In the genomic region with DNA sequence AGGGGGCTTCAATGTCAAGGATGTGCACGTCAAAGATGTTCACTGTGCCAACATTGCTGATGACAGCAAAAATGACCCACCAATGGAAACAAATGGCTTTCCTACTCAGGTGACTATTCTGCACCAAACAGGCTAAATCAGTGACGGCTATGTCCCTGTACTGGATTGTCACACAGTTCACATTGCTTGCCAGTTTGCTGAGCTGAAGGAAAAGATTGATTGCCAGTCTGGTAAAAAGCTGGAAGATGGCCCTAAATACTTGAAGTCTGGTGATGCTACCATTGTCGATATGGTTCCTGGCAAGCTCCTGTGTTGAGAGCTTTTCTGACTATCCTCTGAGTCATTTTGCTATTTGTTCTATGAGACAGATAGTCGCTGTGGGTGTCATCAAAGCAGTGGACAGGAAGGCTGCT, we compare ENCODE assay signal across 17 cellular contexts.
DNase-seq lines count a peak whose midpoint lies in the region; ATAC-seq and TF ChIP-seq lines count a peak whose summit lies in the region.
"Had no signal": no experiment of that assay in that cellular context is flagged by ENCODE, and none has a peak within 500 bp of the region (broad histone marks: within the 10 kb centered on the region; RNA-seq: fewer than 3 reads in every experiment).

No MANE protein-coding gene starts in this region.

- H2AFZ ChIP-seq in mesenchymal stem cell (ENCODE audit: low read depth, low read length) = no peak overlapping the region

- no peak for ATAC-seq in GM18511 (IDR thresholded peaks at IDR 0.05; ENCODE audit: unreplicated experiment)
- ATAC-seq: activated naive CD4-positive, alpha-beta T cell treated with anti-CD3 and anti-CD28 coated beads, Interleukin-2, amount 50 U/mL, for 72 hours had no signal

- no TSS peak for BruUV-seq in Caco-2 (replicated peaks; lab: Mats Ljungman, UMichigan)

- CTCF ChIA-PET in Caco-2 (lab: Charles Lee) = no interaction called here

- H3K27me3 ChIP-seq in brain microvascular endothelial cell (replicated peaks) (no peaks in the 10 kb centered on the region), mesenchymal stem cell (ENCODE audit: control insufficient read depth in 1 of 2, insufficient read depth in 1 of 2, low read length in 2 of 2) (no peaks in the 10 kb centered on the region), Caco-2 (replicated peaks; ENCODE audit: control insufficient read depth, insufficient read depth, low read length) (no peaks in the 10 kb centered on the region)
- H3K27me3 ChIP-seq: tibial nerve had no signal

- H3K36me3 ChIP-seq in brain microvascular endothelial cell (replicated peaks) (no peaks in the 10 kb centered on the region), mesenchymal stem cell (ENCODE audit: control insufficient read depth in 1 of 2, insufficient read depth in 2 of 2, low read depth in 1 of 2, low read length in 2 of 2) (no peaks in the 10 kb centered on the region), Caco-2 (ENCODE audit: control insufficient read depth, insufficient read depth, low read length) (no peaks in the 10 kb centered on the region)
- H3K36me3 ChIP-seq: tibial nerve had no signal

- H2BK5ac ChIP-seq in mesenchymal stem cell (ENCODE audit: low read depth, low read length, poor library complexity, severe bottlenecking) = no peak overlapping the region

- WGBS in mesenchymal stem cell = 67% methylated on average over 4 of the region's 4 CpGs

- no peaks in the 10 kb centered on the region for H3K4me1 Mint-ChIP-seq in nephron progenitor cell
- no peaks in the 10 kb centered on the region for H3K4me1 Mint-ChIP-seq in Caco-2 (ENCODE audit: low read depth, unreplicated experiment)
- H3K4me1 Mint-ChIP-seq: activated CD4-positive, alpha-beta T cell treated with anti-CD3 and anti-CD28 coated beads, Interleukin-2, amount 10 ng/mL, durations not matched to agents 24 days and 14 days had no signal

- H3K27ac ChIP-seq in brain microvascular endothelial cell = no peak overlapping the region
- no peak overlapping the region for H3K27ac ChIP-seq in mesenchymal stem cell (ENCODE audit: low read length, poor library complexity, severe bottlenecking)
- H3K27ac ChIP-seq: HL-60, tibial nerve had no signal

- H4K8ac ChIP-seq in mesenchymal stem cell (ENCODE audit: low read length) = no peak overlapping the region

- H3K14ac ChIP-seq in mesenchymal stem cell (ENCODE audit: low read length in 2 of 2) = no peak overlapping the region

- no peaks in the 10 kb centered on the region for H3K79me1 ChIP-seq in mesenchymal stem cell (replicated peaks; ENCODE audit: low read length, poor library complexity, severe bottlenecking)

- H3K9ac ChIP-seq in mesenchymal stem cell (ENCODE audit: low read length) = no peak overlapping the region

- H3K27me3 Mint-ChIP-seq in nephron progenitor cell (ENCODE audit: low read depth, poor library complexity) (peaks cover 3% of the 10 kb centered on the region), Caco-2 (ENCODE audit: insufficient read depth, unreplicated experiment) (no peaks in the 10 kb centered on the region)
- H3K27me3 Mint-ChIP-seq: activated CD4-positive, alpha-beta T cell treated with anti-CD3 and anti-CD28 coated beads, Interleukin-2, amount 10 ng/mL, durations not matched to agents 24 days and 14 days had no signal

- H3K18ac ChIP-seq in mesenchymal stem cell (ENCODE audit: low read depth in 1 of 2, low read length in 2 of 2) = no peak overlapping the region

- H3K27ac Mint-ChIP-seq in nephron progenitor cell (no peak overlapping the region), Caco-2 (ENCODE audit: unreplicated experiment) (no peak overlapping the region)
- H3K27ac Mint-ChIP-seq: activated CD4-positive, alpha-beta T cell treated with anti-CD3 and anti-CD28 coated beads, Interleukin-2, amount 10 ng/mL, durations not matched to agents 24 days and 14 days; activated naive CD4-positive, alpha-beta T cell treated with anti-CD3 and anti-CD28 coated beads, Interleukin-2, amount 50 U/mL, for 72 hours; nephron had no signal

- H3K4me3 ChIP-seq in brain microvascular endothelial cell (ENCODE audit: low read depth, low read length) = no peak overlapping the region
- no peak overlapping the region for H3K4me3 ChIP-seq in mesenchymal stem cell (ENCODE audit: insufficient read depth in 1 of 2, low read depth in 1 of 2, low read length in 2 of 2)
- H3K4me3 ChIP-seq in Caco-2 (ENCODE audit: low read depth, low read length) = no peak overlapping the region
- H3K4me3 ChIP-seq: tibial nerve had no signal

- H3K9me3 Mint-ChIP-seq in nephron progenitor cell (peaks cover 8% of the 10 kb centered on the region), Caco-2 (ENCODE audit: unreplicated experiment) (no peaks in the 10 kb centered on the region)

- DNase-seq in GM04503 (ENCODE audit: low read depth) = peak; percentile 29
- peak; percentile 20 for DNase-seq in NCI-H226
- DNase-seq in brain microvascular endothelial cell = peak; percentile 74
- DNase-seq in mesenchymal stem cell = peak; percentile 10
- no peak for DNase-seq in nephron progenitor cell
- DNase-seq in Caco-2 = no peak
- DNase-seq: activated CD4-positive, alpha-beta T cell treated with anti-CD3 and anti-CD28 coated beads, Interleukin-2, amount 10 ng/mL, durations not matched to agents 24 days and 14 days; C1 segment of cervical spinal cord; caudate nucleus; effector CD4-positive, alpha-beta T cell; NCI-H1436; stimulated activated naive CD4-positive, alpha-beta T cell had no signal

- no peaks in the 10 kb centered on the region for H3K4me1 ChIP-seq in mesenchymal stem cell (ENCODE audit: control insufficient read depth, insufficient read depth, low read depth, low read length)
- no peaks in the 10 kb centered on the region for H3K4me1 ChIP-seq in Caco-2

- H3K4me2 ChIP-seq in mesenchymal stem cell (ENCODE audit: low read length, poor library complexity, severe bottlenecking) = no peak overlapping the region

- in situ Hi-C loops in brain microvascular endothelial cell (cut with HindIII; ENCODE audit: low pct_ligation_motif_present, low sequenced_read_pairs) = no loop called here

- no peak overlapping the region for H2BK12ac ChIP-seq in mesenchymal stem cell (ENCODE audit: low read length in 2 of 2)

- H3K23ac ChIP-seq in mesenchymal stem cell (ENCODE audit: low read length in 2 of 2) = no peak overlapping the region

- no peak overlapping the region for H2BK120ac ChIP-seq in mesenchymal stem cell (ENCODE audit: low read depth, low read length)

- no peak for TF ChIP-seq CTCF in brain microvascular endothelial cell (IDR thresholded peaks at IDR 0.05; ENCODE audit: low read depth, low read length, missing control alignments)
- TF ChIP-seq CTCF in nephron progenitor cell (IDR thresholded peaks at IDR 0.05) = no peak
- TF ChIP-seq CTCF in Caco-2 (IDR thresholded peaks at IDR 0.05; ENCODE audit: insufficient read depth in 1 of 2, low read depth in 1 of 2, low read length in 1 of 2, severe bottlenecking in 1 of 2, unreplicated experiment in 1 of 2) = no peak

- intact Hi-C loops in Caco-2 (cut with micrococcal nuclease; ENCODE audit: unreplicated experiment) = no loop called here

- H4K91ac ChIP-seq in mesenchymal stem cell (ENCODE audit: low read length) = no peak overlapping the region

- no peak overlapping the region for H3K4me3 Mint-ChIP-seq in nephron progenitor cell
- H3K4me3 Mint-ChIP-seq in Caco-2 (ENCODE audit: unreplicated experiment) = no peak overlapping the region
- H3K4me3 Mint-ChIP-seq: activated CD4-positive, alpha-beta T cell treated with anti-CD3 and anti-CD28 coated beads, Interleukin-2, amount 10 ng/mL, durations not matched to agents 24 days and 14 days; nephron had no signal

- H3K9me3 ChIP-seq in mesenchymal stem cell (ENCODE audit: control insufficient read depth, low read length) (peaks cover 4% of the 10 kb centered on the region), Caco-2 (no peaks in the 10 kb centered on the region)
- H3K9me3 ChIP-seq: tibial nerve had no signal

- H2BK15ac ChIP-seq in mesenchymal stem cell (ENCODE audit: low read depth, poor library complexity, severe bottlenecking) = no peak overlapping the region

- no peak overlapping the region for H3K4ac ChIP-seq in mesenchymal stem cell (ENCODE audit: low read depth in 1 of 2, low read length in 2 of 2)

- no peaks in the 10 kb centered on the region for H3K36me3 Mint-ChIP-seq in nephron progenitor cell (ENCODE audit: low read depth)
- H3K36me3 Mint-ChIP-seq in Caco-2 (ENCODE audit: insufficient read depth, unreplicated experiment) = no peaks in the 10 kb centered on the region
- H3K36me3 Mint-ChIP-seq: activated naive CD4-positive, alpha-beta T cell treated with anti-CD3 and anti-CD28 coated beads, Interleukin-2, amount 50 U/mL, for 72 hours had no signal

- POLR2A ChIA-PET in Caco-2 (lab: Charles Lee) = no interaction called here

- no peak overlapping the region for H2AK5ac ChIP-seq in mesenchymal stem cell (ENCODE audit: low read length, severe bottlenecking)

Comparison
In these comparisons a context has a peak if more than half of its experiments do, and no peak if none do; other contexts are left out.
1. DNase-seq: peak in GM04503 (single experiment), NCI-H226 (single experiment), brain microvascular endothelial cell (single experiment) and mesenchymal stem cell (single experiment); none in nephron progenitor cell (single experiment) and Caco-2 (0 of 2).